Comparison of ENCODE assay signal across 8 cellular contexts in genomic region chr11:70650075-70650909, GRCh38.
DNase-seq lines count a peak whose midpoint lies in the region; ATAC-seq and TF ChIP-seq lines count a peak whose summit lies in the region.

No MANE protein-coding gene starts in this region.

- peak; percentile 85 for ATAC-seq in HCT116
- no peak for ATAC-seq in HG03095 (IDR thresholded peaks at IDR 0.05; ENCODE audit: unreplicated experiment)

- H3K27ac Mint-ChIP-seq in neural progenitor cell: no peak overlapping the region

- H3K79me2 ChIP-seq in HCT116 (ENCODE audit: insufficient read depth, low read length): no peaks in the 10 kb centered on the region
- H3K79me2 ChIP-seq in neural progenitor cell (ENCODE audit: low read depth): no peaks in the 10 kb centered on the region

- DNase-seq in AG08396 (ENCODE audit: low spot score): peak; percentile 91
- peak; percentile 22 for DNase-seq in HCT116 (ENCODE audit: low read depth, low spot score)
- DNase-seq in T follicular helper cell (ENCODE audit: low read depth): peak; percentile 9
- DNase-seq in erythroblast (lab: John Stamatoyannopoulos, UW): peak; percentile 53 to 64
- peak; percentile 94 for DNase-seq in neural progenitor cell (ENCODE audit: low spot score)
- DNase-seq in NCI-H1105 treated with DMSO at 0.1 percent for 48 hours (lab: John Stamatoyannopoulos, UW): no peak
- DNase-seq in NCI-H1105 (lab: John Stamatoyannopoulos, UW): no peak

- POLR2A ChIA-PET in HCT116 (lab: Charles Lee): no interaction called here

- RAD21 ChIA-PET in HCT116 (lab: Charles Lee; ENCODE audit: low non-redundant PET in 1 of 2, low total read pairs in 2 of 2, uncharacterized antibody in 2 of 2, unreplicated experiment in 2 of 2): no interaction called here

- no peaks in the 10 kb centered on the region for H3K9me3 ChIP-seq in HCT116 (ENCODE audit: control insufficient read depth in 1 of 2, insufficient read depth in 1 of 2, low read depth in 1 of 2, low read length in 2 of 2)
- H3K9me3 ChIP-seq in neural progenitor cell (ENCODE audit: low read depth): no peaks in the 10 kb centered on the region

- no peak for TF ChIP-seq CTCF in HCT116 (IDR thresholded peaks at IDR 0.05 in 2 of 3, conservative IDR thresholded peaks at IDR 0.05 in 1 of 3; ENCODE audit: borderline replicate concordance in 1 of 3, insufficient read depth in 1 of 3, low read depth in 2 of 3, low read length in 2 of 3)
- no peak for TF ChIP-seq CTCF in neural progenitor cell (IDR thresholded peaks at IDR 0.05)

- H3K4me1 Mint-ChIP-seq in neural progenitor cell: peaks cover 7% of the 10 kb centered on the region

- H4K20me1 ChIP-seq in HCT116 (ENCODE audit: insufficient read depth) (no peaks in the 10 kb centered on the region), neural progenitor cell (ENCODE audit: low read depth) (peaks cover 69% of the 10 kb centered on the region)

- H3K9ac ChIP-seq in HCT116 (ENCODE audit: low read length): no peak overlapping the region
- no peak overlapping the region for H3K9ac ChIP-seq in neural progenitor cell

- peaks cover 5% of the 10 kb centered on the region for H3F3A ChIP-seq in neural progenitor cell (ENCODE audit: low read depth)

- H3K9me3 Mint-ChIP-seq in neural progenitor cell: no peaks in the 10 kb centered on the region

- no peak overlapping the region for H3K4me3 Mint-ChIP-seq in neural progenitor cell

- no peaks in the 10 kb centered on the region for H3K9me2 ChIP-seq in HCT116 (ENCODE audit: insufficient read depth)

- TF ChIP-seq POLR2A in HCT116 (IDR thresholded peaks at IDR 0.05; ENCODE audit: borderline replicate concordance, extremely low read depth, insufficient read depth, insufficient read length) (no peak), erythroblast (IDR thresholded peaks at IDR 0.05; ENCODE audit: low read length) (no peak)

- H3K27ac ChIP-seq in HCT116 (ENCODE audit: low read depth, low read length): no peak overlapping the region
- no peak overlapping the region for H3K27ac ChIP-seq in neural progenitor cell

- H3K36me3 ChIP-seq in HCT116 (ENCODE audit: control insufficient read depth in 1 of 2, insufficient read depth in 2 of 2, low read length in 2 of 2) (no peaks in the 10 kb centered on the region), neural progenitor cell (no peaks in the 10 kb centered on the region)

- BruUV-seq in HCT116 (replicated peaks; lab: Mats Ljungman, UMichigan): no TSS peak

- no peak overlapping the region for H3K4me3 ChIP-seq in HCT116 (replicated peaks in 1 of 2; ENCODE audit: low read depth in 1 of 2, low read length in 2 of 2)
- H3K4me3 ChIP-seq in neural progenitor cell: no peak overlapping the region

- CTCF ChIA-PET in HCT116 (lab: Charles Lee): no interaction called here

- no peak overlapping the region for H3K4me2 ChIP-seq in HCT116 (ENCODE audit: low read length)
- no peak overlapping the region for H3K4me2 ChIP-seq in neural progenitor cell

- H3K36me3 Mint-ChIP-seq in neural progenitor cell: no peaks in the 10 kb centered on the region

- H3K4me1 ChIP-seq in HCT116 (ENCODE audit: control insufficient read depth in 1 of 2, insufficient read depth in 2 of 2, low read length in 2 of 2) (no peaks in the 10 kb centered on the region), neural progenitor cell (peaks cover 14% of the 10 kb centered on the region)

- intact Hi-C loops in HCT116 (cut with micrococcal nuclease): no loop called here

- H2AFZ ChIP-seq in HCT116 (ENCODE audit: low read depth, low read length, poor library complexity, severe bottlenecking) (no peak overlapping the region), neural progenitor cell (replicated peaks) (no peak overlapping the region)

- TF ChIP-seq RAD21 in HCT116 (IDR thresholded peaks at IDR 0.05; ENCODE audit: low read depth): no peak

- peaks cover 7% of the 10 kb centered on the region; the same call in 1 of the 2 replicates for H3K27me3 ChIP-seq in HCT116 (ENCODE audit: insufficient read depth, low read length)
- H3K27me3 ChIP-seq in neural progenitor cell: peaks cover 6% of the 10 kb centered on the region

- H3K27me3 Mint-ChIP-seq in neural progenitor cell (ENCODE audit: insufficient read depth, low read depth): peaks cover 11% of the 10 kb centered on the region

TF ChIP-seq in HCT116, 20 proteins besides CTCF, POLR2A, EP300 and RAD21:
- TF ChIP-seq YY1 (IDR thresholded peaks at IDR 0.05; ENCODE audit: extremely low read depth, insufficient replicate concordance, low read depth, low read length): no peak
- TF ChIP-seq CBX3 (IDR thresholded peaks at IDR 0.05; ENCODE audit: low read depth): no peak
- TF ChIP-seq TCF7L2 (IDR thresholded peaks at IDR 0.05; ENCODE audit: borderline replicate concordance, extremely low read depth, insufficient read depth, insufficient read length): no peak
- no peak for TF ChIP-seq ATF3 (IDR thresholded peaks at IDR 0.05)
- TF ChIP-seq ZBTB33 (IDR thresholded peaks at IDR 0.05; ENCODE audit: extremely low read depth, insufficient replicate concordance, low read length): no peak
- TF ChIP-seq FOSL1 (IDR thresholded peaks at IDR 0.05; ENCODE audit: low read depth): no peak
- peak; percentile 48; the same call in 1 of the 2 replicates for TF ChIP-seq POLR2AphosphoS5 (IDR thresholded peaks at IDR 0.05; ENCODE audit: low read depth, low read length)
- TF ChIP-seq CEBPB (IDR thresholded peaks at IDR 0.05; ENCODE audit: low read depth): no peak
- TF ChIP-seq EGR1 (IDR thresholded peaks at IDR 0.05; ENCODE audit: low read depth): no peak
- TF ChIP-seq ZFX (IDR thresholded peaks at IDR 0.05): no peak
- peak; percentile 45; the same call in 1 of the 2 replicates for TF ChIP-seq MAX (IDR thresholded peaks at IDR 0.05)
- TF ChIP-seq ELF1 (IDR thresholded peaks at IDR 0.05; ENCODE audit: borderline replicate concordance, low read depth): no peak
- no peak for TF ChIP-seq EZH2phosphoT487 (IDR thresholded peaks at IDR 0.05; ENCODE audit: borderline replicate concordance)
- TF ChIP-seq JUND (IDR thresholded peaks at IDR 0.05): no peak
- TF ChIP-seq SIN3A (IDR thresholded peaks at IDR 0.05; ENCODE audit: low read depth): peak; percentile 83
- TF ChIP-seq EZH2 (IDR thresholded peaks at IDR 0.05): no peak
- TF ChIP-seq SP1 (IDR thresholded peaks at IDR 0.05; ENCODE audit: low read depth): no peak
- TF ChIP-seq ZNF274 (IDR thresholded peaks at IDR 0.05; ENCODE audit: low read depth, low read length): no peak
- no peak for TF ChIP-seq SRF (IDR thresholded peaks at IDR 0.05; ENCODE audit: low read depth)
- TF ChIP-seq REST (IDR thresholded peaks at IDR 0.05; ENCODE audit: low read depth): peak; percentile 100

Comparison
In these comparisons a context has a peak if more than half of its experiments do, and no peak if none do; other contexts are left out.
1. DNase-seq: peak in AG08396 (single experiment), HCT116 (single experiment), T follicular helper cell (single experiment), erythroblast (2 of 2) and neural progenitor cell (single experiment); none in NCI-H1105 treated with DMSO at 0.1 percent for 48 hours (single experiment) and NCI-H1105 (single experiment).